12 cellular contexts compared by ENCODE assay signal in genomic region chr16:57374067-57374534, GRCh38. TPM values are rescaled to one million over a fixed set of nuclear protein-coding genes. Genes with fewer than 3 reads are reported as not detected.
DNase-seq lines count a peak whose midpoint lies in the region; ATAC-seq and TF ChIP-seq lines count a peak whose summit lies in the region.
"Had no signal": no experiment of that assay in that cellular context is flagged by ENCODE, and none has a peak within 500 bp of the region (broad histone marks: within the 10 kb centered on the region; RNA-seq: fewer than 3 reads in every experiment).

No MANE protein-coding gene starts in this region.

- no peaks in the 10 kb centered on the region for H3K36me3 Mint-ChIP-seq in activated CD4-positive, alpha-beta T cell treated with anti-CD3 and anti-CD28 coated beads for 36 hours (ENCODE audit: low read depth)
- no peaks in the 10 kb centered on the region for H3K36me3 Mint-ChIP-seq in activated CD4-positive, alpha-beta T cell treated with anti-CD3 and anti-CD28 coated beads, Interleukin-2, amount 10 ng/mL, durations not matched to agents 7 days and 5 days (ENCODE audit: low read depth)

- CTCF ChIA-PET in activated CD4-positive, alpha-beta T cell treated with anti-CD3 and anti-CD28 coated beads for 36 hours (lab: Charles Lee) = no interaction called here
- CTCF ChIA-PET in activated CD4-positive, alpha-beta T cell treated with anti-CD3 and anti-CD28 coated beads, Interleukin-2, amount 10 ng/mL, durations not matched to agents 7 days and 5 days (lab: Charles Lee) = interaction anchor here (1.2 kb wide), 1 partner anchor 43 kb away, joined by 3 read pairs; no protein-coding TSS in a partner anchor

- H3K9me3 ChIP-seq in lung (ENCODE audit: control insufficient read depth in 2 of 2, insufficient read depth in 1 of 2, low read length in 1 of 2) (no peaks in the 10 kb centered on the region), testis (no peaks in the 10 kb centered on the region)

- no peaks in the 10 kb centered on the region for H3K9me3 Mint-ChIP-seq in activated CD4-positive, alpha-beta T cell treated with anti-CD3 and anti-CD28 coated beads for 36 hours (ENCODE audit: low read depth)
- H3K9me3 Mint-ChIP-seq in activated CD4-positive, alpha-beta T cell treated with anti-CD3 and anti-CD28 coated beads, Interleukin-2, amount 10 ng/mL, durations not matched to agents 7 days and 5 days = no peaks in the 10 kb centered on the region

- peaks cover 2% of the 10 kb centered on the region for H3K27me3 Mint-ChIP-seq in activated CD4-positive, alpha-beta T cell treated with anti-CD3 and anti-CD28 coated beads for 36 hours
- H3K27me3 Mint-ChIP-seq in activated CD4-positive, alpha-beta T cell treated with anti-CD3 and anti-CD28 coated beads, Interleukin-2, amount 10 ng/mL, durations not matched to agents 7 days and 5 days = peaks cover 2% of the 10 kb centered on the region

- H3K27ac Mint-ChIP-seq in activated CD4-positive, alpha-beta T cell treated with anti-CD3 and anti-CD28 coated beads for 36 hours = no peak overlapping the region
- no peak overlapping the region for H3K27ac Mint-ChIP-seq in activated CD4-positive, alpha-beta T cell treated with anti-CD3 and anti-CD28 coated beads, Interleukin-2, amount 10 ng/mL, durations not matched to agents 7 days and 5 days

- TF ChIP-seq POLR2A in testis (IDR thresholded peaks at IDR 0.05) = no peak

- no peak overlapping the region for H3K4me3 Mint-ChIP-seq in activated CD4-positive, alpha-beta T cell treated with anti-CD3 and anti-CD28 coated beads for 36 hours
- no peak overlapping the region for H3K4me3 Mint-ChIP-seq in activated CD4-positive, alpha-beta T cell treated with anti-CD3 and anti-CD28 coated beads, Interleukin-2, amount 10 ng/mL, durations not matched to agents 7 days and 5 days

- no peaks in the 10 kb centered on the region for H3K36me3 ChIP-seq in lung (ENCODE audit: control insufficient read depth in 2 of 2, insufficient read depth in 2 of 2, low read length in 2 of 2)
- H3K36me3 ChIP-seq in testis (ENCODE audit: low read depth, missing control alignments) = no peaks in the 10 kb centered on the region

- H3K4me1 ChIP-seq in lung (ENCODE audit: control insufficient read depth in 2 of 2, insufficient read depth in 2 of 2, low read length in 2 of 2) (peaks cover 0 to 6% of the 10 kb centered on the region in 2 donors), testis (peaks cover 25% of the 10 kb centered on the region)

- H3K4me1 Mint-ChIP-seq in activated CD4-positive, alpha-beta T cell treated with anti-CD3 and anti-CD28 coated beads for 36 hours = peaks cover 16% of the 10 kb centered on the region
- H3K4me1 Mint-ChIP-seq in activated CD4-positive, alpha-beta T cell treated with anti-CD3 and anti-CD28 coated beads, Interleukin-2, amount 10 ng/mL, durations not matched to agents 7 days and 5 days = peaks cover 9% of the 10 kb centered on the region

- no peak overlapping the region for H3K4me3 ChIP-seq in cardiac fibroblast (replicated peaks in 1 of 2; ENCODE audit: low read depth in 2 of 2, low read length in 2 of 2)
- peak overlapping the region; percentile 74 for H3K4me3 ChIP-seq in lung
- H3K4me3 ChIP-seq in testis = peak overlapping the region; percentile 59 to 72

- WGBS in lung, 2 donors = 57 to 75% methylated on average over 9 of the region's 9 CpGs
- 39 to 41% methylated on average over 9 of the region's 9 CpGs for WGBS in testis, 2 donors

- peak; percentile 35 for DNase-seq in activated CD4-positive, alpha-beta T cell treated with anti-CD3 and anti-CD28 coated beads for 36 hours
- no peak for DNase-seq in activated CD4-positive, alpha-beta T cell treated with anti-CD3 and anti-CD28 coated beads, Interleukin-2, amount 10 ng/mL, durations not matched to agents 7 days and 5 days
- DNase-seq in cardiac fibroblast (ENCODE audit: low read depth in 2 of 2) (peak; percentile 16 to 43), lung (ENCODE audit: low spot score) (no peak), testis (peak; percentile 47), NCI-H69 (lab: John Stamatoyannopoulos, UW) (no peak), KBM-7 (no peak)
- DNase-seq: effector CD4-positive, alpha-beta T cell; KG1; stimulated activated CD4-positive, alpha-beta T cell treated with anti-CD3 and anti-CD28 coated beads, Interleukin-4, amount 100 ng/mL, for 24 hours had no signal

- H3K27ac ChIP-seq in lung (ENCODE audit: low read depth in 1 of 2, low read length in 1 of 2) (peak overlapping the region; percentile 36 to 80), testis (peak overlapping the region; percentile 22 to 91)

- POLR2A ChIA-PET in activated CD4-positive, alpha-beta T cell treated with anti-CD3 and anti-CD28 coated beads for 36 hours (lab: Charles Lee) = no interaction called here
- POLR2A ChIA-PET in activated CD4-positive, alpha-beta T cell treated with anti-CD3 and anti-CD28 coated beads, Interleukin-2, amount 10 ng/mL, durations not matched to agents 7 days and 5 days (lab: Charles Lee) = no interaction called here

- ATAC-seq in activated CD4-positive, alpha-beta T cell treated with anti-CD3 and anti-CD28 coated beads for 36 hours = no peak
- ATAC-seq in lung (ENCODE audit: insufficient read depth, low FRiP score) (no peak), HG02763 (IDR thresholded peaks at IDR 0.05; ENCODE audit: unreplicated experiment) (no peak)

- in situ Hi-C loops in KBM-7 (cut with MboI; ENCODE audit: low pct_unique_long_range_greater_than_20kb, low sequenced_read_pairs) = no loop called here

- H3K27me3 ChIP-seq in lung (ENCODE audit: control insufficient read depth, insufficient read depth) (no peaks in the 10 kb centered on the region), testis (no peaks in the 10 kb centered on the region)

- intact Hi-C loops in activated CD4-positive, alpha-beta T cell treated with anti-CD3 and anti-CD28 coated beads for 36 hours (cut with DNase I, micrococcal nuclease) = no loop called here
- intact Hi-C loops in testis (cut with DNase I; ENCODE audit: low total_unique reads) = loop anchor here (10.0 kb wide), 1 partner anchor 69 kb away; no protein-coding TSS in a partner anchor

- no peak for TF ChIP-seq CTCF in cardiac fibroblast (IDR thresholded peaks at IDR 0.05; ENCODE audit: low read depth, low read length)
- TF ChIP-seq CTCF in lung (IDR thresholded peaks at IDR 0.05; ENCODE audit: control extremely low read depth, extremely low read depth) = no peak
- no peak for TF ChIP-seq CTCF in testis (IDR thresholded peaks at IDR 0.05)

RNA-seq across cellular contexts. Expression of gene CX3CL1, which starts 1.8 kb away (rescaled TPM):
- not detected for total RNA-seq in activated CD4-positive, alpha-beta T cell treated with anti-CD3 and anti-CD28 coated beads for 36 hours
- not detected for total RNA-seq in activated CD4-positive, alpha-beta T cell treated with anti-CD3 and anti-CD28 coated beads, Interleukin-2, amount 10 ng/mL, durations not matched to agents 7 days and 5 days
- total RNA-seq in lung = 10 to 100 TPM; 22.8 to 38.6 TPM
- polyA plus RNA-seq in lung = 10 to 100 TPM; 24.9 to 58.6 TPM
- 10 to 100 TPM in 1 of 2 donors, 1 to 10 TPM in 1; 8.5 to 19.6 TPM for total RNA-seq in testis
- 12.9 TPM for polyA plus RNA-seq in testis (ENCODE audit: insufficient read depth, low read depth, low replicate concordance)

RNA-seq across cellular contexts. Expression of gene CCL22, which starts 15.5 kb away (rescaled TPM):
- total RNA-seq in activated CD4-positive, alpha-beta T cell treated with anti-CD3 and anti-CD28 coated beads for 36 hours = under 1 TPM; 0.72 to 0.91 TPM
- under 1 TPM; 0.50 to 0.74 TPM for total RNA-seq in activated CD4-positive, alpha-beta T cell treated with anti-CD3 and anti-CD28 coated beads, Interleukin-2, amount 10 ng/mL, durations not matched to agents 7 days and 5 days
- 1 to 10 TPM in 1 of 2 donors, under 1 TPM in 1; 0.43 to 3.1 TPM for total RNA-seq in lung
- polyA plus RNA-seq in lung = 1 to 10 TPM in 1 of 2 donors, under 1 TPM in 1; 0.65 to 1.8 TPM
- not detected for total RNA-seq in testis
- polyA plus RNA-seq in testis (ENCODE audit: insufficient read depth, low read depth, low replicate concordance) = 0.65 TPM
- polyA plus RNA-seq: AG04450 had no signal

RNA-seq across cellular contexts. Expression of gene CCL17, which starts 30.5 kb away (rescaled TPM):
- 1 to 10 TPM; 1.2 to 1.4 TPM for total RNA-seq in activated CD4-positive, alpha-beta T cell treated with anti-CD3 and anti-CD28 coated beads for 36 hours
- under 1 TPM; 0.40 to 0.42 TPM for total RNA-seq in activated CD4-positive, alpha-beta T cell treated with anti-CD3 and anti-CD28 coated beads, Interleukin-2, amount 10 ng/mL, durations not matched to agents 7 days and 5 days
- total RNA-seq in lung (1 to 10 TPM in 1 of 2 donors, not detected in 1; 3.1 TPM), testis (under 1 TPM in 1 of 2 donors, not detected in 1; 0.81 TPM)
- polyA plus RNA-seq in lung (10 to 100 TPM in 1 of 2 donors, 1 to 10 TPM in 1; 3.5 to 39.3 TPM), testis (ENCODE audit: insufficient read depth, low read depth, low replicate concordance) (4.0 TPM)
- polyA plus RNA-seq: AG04450 had no signal

Comparison
In these comparisons a context has a peak if more than half of its experiments do, and no peak if none do; other contexts are left out.
1. DNase-seq: peak in activated CD4-positive, alpha-beta T cell treated with anti-CD3 and anti-CD28 coated beads for 36 hours (single experiment), cardiac fibroblast (2 of 2) and testis (single experiment); none in activated CD4-positive, alpha-beta T cell treated with anti-CD3 and anti-CD28 coated beads, Interleukin-2, amount 10 ng/mL, durations not matched to agents 7 days and 5 days (single experiment), lung (single experiment), NCI-H69 (single experiment) and KBM-7 (single experiment).
2. H3K4me3 ChIP-seq: peak in lung (single experiment) and testis (2 of 2); none in cardiac fibroblast (0 of 2).
3. RNA of gene CX3CL1, which starts 1.8 kb away (total RNA-seq): 22.8 to 38.6 TPM in lung and 8.5 to 19.6 TPM in testis; not detected in activated CD4-positive, alpha-beta T cell treated with anti-CD3 and anti-CD28 coated beads for 36 hours and not detected in activated CD4-positive, alpha-beta T cell treated with anti-CD3 and anti-CD28 coated beads, Interleukin-2, amount 10 ng/mL, durations not matched to agents 7 days and 5 days; every median in the first group is over 4 times any median in the second.